17 cellular contexts compared by ENCODE assay signal in genomic region chr13:95245072-95245471, GRCh38. TPM values are rescaled to one million over a fixed set of nuclear protein-coding genes. Genes with fewer than 3 reads are reported as not detected.
DNase-seq lines count a peak whose midpoint lies in the region; ATAC-seq, FAIRE-seq and TF ChIP-seq lines count a peak whose summit lies in the region.
"Had no signal": no experiment of that assay in that cellular context is flagged by ENCODE, and none has a peak within 500 bp of the region (broad histone marks: within the 10 kb centered on the region; RNA-seq: fewer than 3 reads in every experiment).

No MANE protein-coding gene starts in this region.

- H3K9me3 ChIP-seq in Panc1 (ENCODE audit: control insufficient read depth, insufficient read depth, low read depth, low read length) = no peaks in the 10 kb centered on the region
- H3K9me3 ChIP-seq: esophagus muscularis mucosa, upper lobe of right lung had no signal

- CTCF ChIA-PET in Panc1 (lab: Charles Lee) = no interaction called here

- no peak overlapping the region for H3K4me3 ChIP-seq in Panc1 (ENCODE audit: low read depth in 2 of 2, low read length in 2 of 2)
- H3K4me3 ChIP-seq: coronary artery, esophagus muscularis mucosa, upper lobe of right lung had no signal

- H3K27me3 ChIP-seq in Panc1 (ENCODE audit: control insufficient read depth, insufficient read depth, low read length) = no peaks in the 10 kb centered on the region
- H3K27me3 ChIP-seq: esophagus muscularis mucosa, upper lobe of right lung had no signal

- TF ChIP-seq CTCF in Panc1 (IDR thresholded peaks at IDR 0.05) = no peak

- TF ChIP-seq POLR2A in GM12891 (IDR thresholded peaks at IDR 0.05; ENCODE audit: low read depth, low read length) = no peak

- intact Hi-C loops in Panc1 (cut with micrococcal nuclease; ENCODE audit: unreplicated experiment) = no loop called here

- in situ Hi-C loops in Panc1 (cut with HindIII; ENCODE audit: low pct_unique_long_range_greater_than_20kb, low sequenced_read_pairs) = no loop called here

- DNase-seq in GM12891 (ENCODE audit: insufficient read length, low spot score) (no peak), Panc1 (ENCODE audit: low read depth, low spot score) (no peak), NOMO-1 treated with DMSO at 0.1 percent for 48 hours (lab: John Stamatoyannopoulos, UW; ENCODE audit: unreplicated experiment) (no peak), NCI-H446 treated with DMSO at 0.1 percent for 48 hours (lab: John Stamatoyannopoulos, UW) (no peak)
- DNase-seq in stimulated activated naive CD8-positive, alpha-beta T cell treated with anti-CD3 and anti-CD28 coated beads, Interleukin-15, Interleukin-2, amounts not matched to agents 100 U/mL and 50 U/mL, for 24 hours = no peak
- DNase-seq in stimulated activated CD4-positive, alpha-beta T cell treated with anti-CD3 and anti-CD28 coated beads, Interleukin-15, amount 100 ng/mL, for 24 hours = no peak
- DNase-seq: activated CD4-positive, alpha-beta T cell treated with anti-CD3 and anti-CD28 coated beads, Interleukin-2, amount 10 ng/mL, durations not matched to agents 24 days and 14 days; DMS79 treated with DMSO at 0.1 percent for 48 hours; IMR-90; NCI-H1436; NCI-H510A; upper lobe of right lung had no signal

- BruUV-seq in Panc1 (replicated peaks; lab: Mats Ljungman, UMichigan) = no TSS peak

- FAIRE-seq in GM12891 (lab: Jason Lieb, UNC) = no peak

- ATAC-seq in GM21360 (IDR thresholded peaks at IDR 0.05; ENCODE audit: unreplicated experiment) (peak; percentile 69), HG02943 (IDR thresholded peaks at IDR 0.05; ENCODE audit: low read depth, unreplicated experiment) (peak; percentile 59), Panc1 (no peak)
- ATAC-seq in stimulated activated naive CD8-positive, alpha-beta T cell treated with anti-CD3 and anti-CD28 coated beads, Interleukin-15, Interleukin-2, amounts not matched to agents 100 U/mL and 50 U/mL, for 24 hours = no peak
- ATAC-seq: left colon, upper lobe of right lung had no signal

- H3K36me3 ChIP-seq in Panc1 (ENCODE audit: control insufficient read depth, insufficient read depth, low read length) = peaks cover 3% of the 10 kb centered on the region
- H3K36me3 ChIP-seq: esophagus muscularis mucosa, upper lobe of right lung had no signal

- peak overlapping the region; percentile 54; the same call in 1 of the 2 replicates for H3K27ac ChIP-seq in Panc1 (ENCODE audit: low read length)
- H3K27ac ChIP-seq: coronary artery, esophagus muscularis mucosa, upper lobe of right lung had no signal

- H3K4me1 ChIP-seq in Panc1 (ENCODE audit: control insufficient read depth, insufficient read depth, low read length) = peaks cover 10% of the 10 kb centered on the region
- H3K4me1 ChIP-seq: esophagus muscularis mucosa had no signal

- POLR2A ChIA-PET in Panc1 (lab: Charles Lee) = no interaction called here

TF ChIP-seq in GM12891, 5 proteins besides CTCF, POLR2A, EP300 and RAD21:
- TF ChIP-seq POLR2AphosphoS5 (IDR thresholded peaks at IDR 0.05; ENCODE audit: low read depth, low read length) = no peak
- TF ChIP-seq POU2F2 (IDR thresholded peaks at IDR 0.05; ENCODE audit: low read depth, low read length) = no peak
- peak; percentile 24; the same call in 1 of the 2 replicates for TF ChIP-seq SPI1 (IDR thresholded peaks at IDR 0.05; ENCODE audit: low read depth, low read length)
- no peak for TF ChIP-seq PAX5 (IDR thresholded peaks at IDR 0.05; ENCODE audit: insufficient read depth, low read length, severe bottlenecking)
- no peak for TF ChIP-seq TAF1 (IDR thresholded peaks at IDR 0.05; ENCODE audit: low read depth, low read length)

RNA-seq across cellular contexts. Expression of gene ABCC4, which starts 56.2 kb away (rescaled TPM):
- polyA plus RNA-seq in GM12891 (2012; ENCODE audit: low read depth, missing spikeins) = 10.4 TPM
- total RNA-seq in Panc1 (2021; ENCODE audit: unreplicated experiment) = 69.3 TPM
- 36.3 TPM for polyA plus RNA-seq in Panc1 (2012; ENCODE audit: insufficient read length)

Comparison
In these comparisons a context has a peak if more than half of its experiments do, and no peak if none do; other contexts are left out.
1. ATAC-seq: peak in GM21360 (single experiment) and HG02943 (single experiment); none in Panc1 (single experiment) and stimulated activated naive CD8-positive, alpha-beta T cell treated with anti-CD3 and anti-CD28 coated beads, Interleukin-15, Interleukin-2, amounts not matched to agents 100 U/mL and 50 U/mL, for 24 hours (single experiment).